In the genomic region with DNA sequence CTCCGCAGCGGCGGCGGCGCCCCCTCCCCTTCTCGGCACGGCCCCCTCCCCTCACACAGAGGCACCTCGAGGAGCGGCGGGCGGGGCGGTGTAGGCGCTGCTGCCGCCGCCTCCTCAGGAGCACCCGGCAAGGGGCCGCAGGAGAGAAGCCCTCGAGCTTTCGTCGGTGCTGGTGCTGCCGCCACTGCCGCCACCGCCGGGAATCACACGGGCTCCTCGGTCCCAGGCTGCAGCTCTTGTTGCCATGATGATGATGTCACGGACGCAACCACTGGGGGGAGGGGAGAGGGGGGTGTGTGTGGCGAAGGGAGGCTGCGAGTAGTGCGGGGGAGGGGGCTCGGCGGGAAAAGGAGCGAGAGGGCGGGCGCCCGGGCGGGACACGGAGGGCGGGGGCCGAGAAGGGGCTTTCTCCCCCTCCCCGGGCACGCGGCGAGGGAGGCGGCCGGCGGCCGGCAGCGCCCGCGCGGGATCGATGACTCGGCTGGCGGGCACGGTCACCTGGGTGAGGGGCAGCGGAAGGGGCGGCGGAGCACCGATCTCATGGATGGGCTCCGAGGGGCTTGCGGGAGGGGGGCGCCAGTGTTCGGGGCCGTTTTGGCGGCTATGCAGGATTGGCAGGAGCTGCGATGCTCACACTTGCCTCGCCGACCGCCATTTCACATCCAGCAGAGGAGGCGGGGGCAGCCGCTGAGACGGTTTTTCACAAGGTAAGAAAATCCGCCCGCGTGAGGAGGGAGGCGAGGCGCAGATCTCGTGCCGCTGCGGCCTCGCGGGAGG, we compare ENCODE assay signal across 8 cellular contexts. TPM values are rescaled to one million over a fixed set of nuclear protein-coding genes. Genes with fewer than 3 reads are reported as not detected.
DNase-seq lines count a peak whose midpoint lies in the region; ATAC-seq and TF ChIP-seq lines count a peak whose summit lies in the region.

REV3L (minus strand) TSS at position 260 of the 777 bp plus-strand sequence. CDS start 330 bp downstream, outside the sequence.

- H3K9me3 Mint-ChIP-seq in natural killer cell, result no peaks in the 10 kb centered on the region

- H3K27ac Mint-ChIP-seq in natural killer cell, result peak within 1 kb of the TSS; percentile 96 to 98

- TF ChIP-seq EP300 in Ishikawa (IDR thresholded peaks at IDR 0.05; ENCODE audit: borderline replicate concordance), result no peak; the same call in 1 of the 2 replicates

- no peak for TF ChIP-seq RAD21 in Ishikawa (IDR thresholded peaks at IDR 0.05; ENCODE audit: low read depth)

- peak; percentile 28 for ATAC-seq in GM21529 (IDR thresholded peaks at IDR 0.05; ENCODE audit: unreplicated experiment)
- ATAC-seq in natural killer cell, result peak; percentile 52 to 76 (median 74)

- intact Hi-C loops in natural killer cell (cut with micrococcal nuclease), result loop anchor here (1.0 to 10.0 kb wide), 3 partner anchors 224 to 604 kb away; partner anchors contain the start of genes FAM229B and TUBE1

- H3K36me3 Mint-ChIP-seq in natural killer cell, result no peaks in the 10 kb centered on the region

- no peak for TF ChIP-seq CTCF in fibroblast of mammary gland (conservative IDR thresholded peaks at IDR 0.05; ENCODE audit: control insufficient read depth, insufficient read depth, low read depth, low read length)
- no peak for TF ChIP-seq CTCF in natural killer cell (IDR thresholded peaks at IDR 0.05)

- H3K4me1 Mint-ChIP-seq in natural killer cell, result peaks cover 41 to 44% of the 10 kb centered on the region in 2 donors

- no peaks in the 10 kb centered on the region for H3K27me3 Mint-ChIP-seq in natural killer cell (ENCODE audit: low read depth in 2 of 2)

- H3K4me3 ChIP-seq in fibroblast of mammary gland (ENCODE audit: control insufficient read depth, low read depth, low read length), result peak within 1 kb of the TSS; percentile 86

- H3K4me3 Mint-ChIP-seq in natural killer cell, result peak within 1 kb of the TSS; percentile 96

- DNase-seq in DMS153 (lab: John Stamatoyannopoulos, UW) (peak; percentile 77), RPMI8226 (peak; percentile 85), fibroblast of mammary gland (ENCODE audit: low read depth) (peak; percentile 89), natural killer cell (peak; percentile 80)
- DNase-seq in activated T-helper 1 cell treated with anti-CD3 and anti-CD28 coated beads, Interleukin-2, amount 50 U/mL, for 16 hours (ENCODE audit: low read depth in 1 of 2, low spot score in 1 of 2), result peak; percentile 77 to 81
- DNase-seq in stimulated activated naive CD4-positive, alpha-beta T cell treated with Interleukin-2 at 50 U/mL for 16 hours (lab: John Stamatoyannopoulos, UW), result peak; percentile 89

TF ChIP-seq in Ishikawa, 13 proteins besides CTCF, POLR2A, EP300 and RAD21:
- TF ChIP-seq FOXM1 (IDR thresholded peaks at IDR 0.05; ENCODE audit: borderline replicate concordance, low read depth) (0 out of 2 replicates have a peak, but pooled peaks have one; percentile 8), NFIC (IDR thresholded peaks at IDR 0.05) (peak; percentile 2; the same call in 1 of the 2 replicates), ZBTB7A (IDR thresholded peaks at IDR 0.05; ENCODE audit: low read depth) (peak; percentile 59; the same call in 1 of the 2 replicates), EGR1 (IDR thresholded peaks at IDR 0.05) (peak; percentile 66), TEAD4 (IDR thresholded peaks at IDR 0.05) (peak; percentile 4; the same call in 1 of the 2 replicates), YY1 (IDR thresholded peaks at IDR 0.05; ENCODE audit: low read depth) (peak; percentile 79), CREB1 (IDR thresholded peaks at IDR 0.05; ENCODE audit: low read depth) (no peak; the same call in 1 of the 2 replicates), TAF1 (IDR thresholded peaks at IDR 0.05; ENCODE audit: low read depth) (peak; percentile 51), CEBPB (IDR thresholded peaks at IDR 0.05) (no peak), TCF12 (IDR thresholded peaks at IDR 0.05; ENCODE audit: low read depth) (peak; percentile 45)
- TF ChIP-seq, protein P1, sequence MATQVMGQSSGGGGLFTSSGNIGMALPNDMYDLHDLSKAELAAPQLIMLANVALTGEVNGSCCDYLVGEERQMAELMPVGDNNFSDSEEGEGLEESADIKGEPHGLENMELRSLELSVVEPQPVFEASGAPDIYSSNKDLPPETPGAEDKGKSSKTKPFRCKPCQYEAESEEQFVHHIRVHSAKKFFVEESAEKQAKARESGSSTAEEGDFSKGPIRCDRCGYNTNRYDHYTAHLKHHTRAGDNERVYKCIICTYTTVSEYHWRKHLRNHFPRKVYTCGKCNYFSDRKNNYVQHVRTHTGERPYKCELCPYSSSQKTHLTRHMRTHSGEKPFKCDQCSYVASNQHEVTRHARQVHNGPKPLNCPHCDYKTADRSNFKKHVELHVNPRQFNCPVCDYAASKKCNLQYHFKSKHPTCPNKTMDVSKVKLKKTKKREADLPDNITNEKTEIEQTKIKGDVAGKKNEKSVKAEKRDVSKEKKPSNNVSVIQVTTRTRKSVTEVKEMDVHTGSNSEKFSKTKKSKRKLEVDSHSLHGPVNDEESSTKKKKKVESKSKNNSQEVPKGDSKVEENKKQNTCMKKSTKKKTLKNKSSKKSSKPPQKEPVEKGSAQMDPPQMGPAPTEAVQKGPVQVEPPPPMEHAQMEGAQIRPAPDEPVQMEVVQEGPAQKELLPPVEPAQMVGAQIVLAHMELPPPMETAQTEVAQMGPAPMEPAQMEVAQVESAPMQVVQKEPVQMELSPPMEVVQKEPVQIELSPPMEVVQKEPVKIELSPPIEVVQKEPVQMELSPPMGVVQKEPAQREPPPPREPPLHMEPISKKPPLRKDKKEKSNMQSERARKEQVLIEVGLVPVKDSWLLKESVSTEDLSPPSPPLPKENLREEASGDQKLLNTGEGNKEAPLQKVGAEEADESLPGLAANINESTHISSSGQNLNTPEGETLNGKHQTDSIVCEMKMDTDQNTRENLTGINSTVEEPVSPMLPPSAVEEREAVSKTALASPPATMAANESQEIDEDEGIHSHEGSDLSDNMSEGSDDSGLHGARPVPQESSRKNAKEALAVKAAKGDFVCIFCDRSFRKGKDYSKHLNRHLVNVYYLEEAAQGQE (IDR thresholded peaks at IDR 0.05; ENCODE audit: low read depth), result no peak
- TF ChIP-seq, protein P2, sequence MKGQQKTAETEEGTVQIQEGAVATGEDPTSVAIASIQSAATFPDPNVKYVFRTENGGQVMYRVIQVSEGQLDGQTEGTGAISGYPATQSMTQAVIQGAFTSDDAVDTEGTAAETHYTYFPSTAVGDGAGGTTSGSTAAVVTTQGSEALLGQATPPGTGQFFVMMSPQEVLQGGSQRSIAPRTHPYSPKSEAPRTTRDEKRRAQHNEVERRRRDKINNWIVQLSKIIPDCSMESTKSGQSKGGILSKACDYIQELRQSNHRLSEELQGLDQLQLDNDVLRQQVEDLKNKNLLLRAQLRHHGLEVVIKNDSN (IDR thresholded peaks at IDR 0.05), result peak; percentile 24; the same call in 1 of the 2 replicates
- TF ChIP-seq, protein P3, sequence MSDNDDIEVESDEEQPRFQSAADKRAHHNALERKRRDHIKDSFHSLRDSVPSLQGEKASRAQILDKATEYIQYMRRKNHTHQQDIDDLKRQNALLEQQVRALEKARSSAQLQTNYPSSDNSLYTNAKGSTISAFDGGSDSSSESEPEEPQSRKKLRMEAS (IDR thresholded peaks at IDR 0.05), result peak; percentile 46; the same call in 1 of the 2 replicates

RNA-seq across cellular contexts. Expression of gene REV3L, which starts in this region (rescaled TPM):
- 10 to 100 TPM; 18.1 to 25.5 (median 22.7) TPM for total RNA-seq in natural killer cell

Comparison
In these comparisons a context has a peak if more than half of its experiments do, and no peak if none do; other contexts are left out.
1. Peak in every context shown above with its lines: DNase-seq, ATAC-seq and H3K4me3 ChIP-seq.